7 cellular contexts compared by ENCODE assay signal in the genomic region with DNA sequence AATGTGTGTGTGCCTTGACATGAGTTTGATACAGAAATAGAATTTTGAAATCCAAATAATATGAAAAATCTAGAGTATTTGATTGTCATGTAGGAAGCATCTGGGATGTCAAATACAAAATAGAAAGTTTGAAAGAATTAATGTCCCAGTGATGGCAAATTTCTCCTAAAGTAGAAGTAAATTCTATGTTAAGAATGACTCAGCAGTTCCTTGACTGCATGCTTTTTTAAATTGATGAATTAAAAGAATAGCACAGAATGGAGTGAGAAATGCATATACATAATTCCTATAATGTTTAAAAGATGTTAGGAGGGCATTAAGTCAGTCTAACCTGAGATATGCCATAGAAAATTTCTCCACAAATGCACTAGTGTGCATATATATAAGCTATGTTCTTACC.
"Had no signal": no experiment of that assay in that cellular context is flagged by ENCODE, and none has a peak within 500 bp of the region (broad histone marks: within the 10 kb centered on the region; RNA-seq: fewer than 3 reads in every experiment).

No MANE protein-coding gene starts in this region.

- H3K27ac ChIP-seq: HL-60 had no signal

- H3K4me3 ChIP-seq: GM23338, HAP-1 had no signal

- H3K9me3 ChIP-seq: HAP-1 had no signal

- H3K4me2 ChIP-seq: GM23338 had no signal

- H2AFZ ChIP-seq: GM23338 had no signal

- H3K36me3 ChIP-seq: HAP-1 had no signal

- ATAC-seq: GM23338, HCT116 had no signal

- DNase-seq: H7, HFFc6, KG1 had no signal

- H3K4me1 ChIP-seq: HAP-1 had no signal
